In genomic region chr7:48114115-48114514, GRCh38 we compare ENCODE assay signal across 23 cellular contexts. TPM values are rescaled to one million over a fixed set of nuclear protein-coding genes. Genes with fewer than 3 reads are reported as not detected.
"Had no signal": no experiment of that assay in that cellular context is flagged by ENCODE, and none has a peak within 500 bp of the region (broad histone marks: within the 10 kb centered on the region; RNA-seq: fewer than 3 reads in every experiment).

No MANE protein-coding gene starts in this region.

- DNase-seq: activated CD4-positive, alpha-beta T cell treated with anti-CD3 and anti-CD28 coated beads, Interleukin-2, amount 50 U/mL, for 48 hours; activated naive CD4-positive, alpha-beta T cell treated with Interleukin-2 at 50 U/mL for 16 hours; activated naive CD8-positive, alpha-beta T cell treated with anti-CD3 and anti-CD28 coated beads for 36 hours; activated T-cell treated with anti-CD3 and anti-CD28 coated beads, Interleukin-2, amount 50 U/mL, for 48 hours; heart right ventricle; kidney glomerular epithelial cell; left ventricle myocardium inferior; midbrain; natural killer cell; pancreas; psoas muscle; stimulated activated CD4-positive, alpha-beta T cell treated with anti-CD3 and anti-CD28 coated beads, Interleukin-1b, Interleukin-23, amount 100 ng/mL, for 48 hours; stimulated activated naive CD8-positive, alpha-beta T cell treated with anti-CD3 and anti-CD28 coated beads, Interleukin-15, amount 100 ng/mL, for 72 hours; T-helper 9 cell; uterus had no signal

- H3K4me1 ChIP-seq: left ventricle myocardium inferior, psoas muscle, right atrium auricular region, suprapubic skin, tibial nerve, uterus had no signal

- H3K9me3 ChIP-seq: heart right ventricle, left ventricle myocardium inferior, neutrophil, pancreas, psoas muscle, right atrium auricular region, suprapubic skin, tibial nerve, uterus had no signal

- H3K4me3 ChIP-seq: coronary artery, heart right ventricle, left ventricle myocardium inferior, pancreas, psoas muscle, right atrium auricular region, suprapubic skin, tibial nerve, uterus had no signal

- H3K36me3 ChIP-seq: pancreas, right atrium auricular region, uterus had no signal

- H3K27me3 ChIP-seq: heart right ventricle, neutrophil, pancreas, right atrium auricular region, suprapubic skin, tibial nerve, uterus had no signal

- ATAC-seq: natural killer cell; pancreas; psoas muscle; stimulated activated naive CD8-positive, alpha-beta T cell treated with anti-CD3 and anti-CD28 coated beads, Interleukin-15, amount 100 ng/mL, for 72 hours had no signal

- H3K27ac ChIP-seq: coronary artery, heart right ventricle, left ventricle myocardium inferior, neutrophil, pancreas, psoas muscle, right atrium auricular region, suprapubic skin, tibial nerve, uterus had no signal

RNA-seq across cellular contexts. Expression of gene ABCA13, which starts 57.1 kb away (rescaled TPM):
- total RNA-seq: activated CD8-positive, alpha-beta memory T cell treated with anti-CD3 and anti-CD28 coated beads for 36 hours; fibroblast of villous mesenchyme; left ventricle myocardium inferior; lung microvascular endothelial cell; right atrium auricular region had no signal
- polyA plus RNA-seq: psoas muscle had no signal
